8 cellular contexts compared by ENCODE assay signal in genomic region chr12:130298322-130298721, GRCh38. TPM values are rescaled to one million over a fixed set of nuclear protein-coding genes. Genes with fewer than 3 reads are reported as not detected.
"Had no signal": no experiment of that assay in that cellular context is flagged by ENCODE, and none has a peak within 500 bp of the region (broad histone marks: within the 10 kb centered on the region; RNA-seq: fewer than 3 reads in every experiment).

No MANE protein-coding gene starts in this region.

- DNase-seq: GM23248, GOT3, H7, H9, HCEC 1CT, HFFc6 had no signal

RNA-seq across cellular contexts. Expression of gene PIWIL1, which starts 39.4 kb away (rescaled TPM):
- total RNA-seq: GM23248, GM23338, H1, H7, H9, HFFc6 had no signal
